Comparison of ENCODE assay signal across 8 cellular contexts in the genomic region with DNA sequence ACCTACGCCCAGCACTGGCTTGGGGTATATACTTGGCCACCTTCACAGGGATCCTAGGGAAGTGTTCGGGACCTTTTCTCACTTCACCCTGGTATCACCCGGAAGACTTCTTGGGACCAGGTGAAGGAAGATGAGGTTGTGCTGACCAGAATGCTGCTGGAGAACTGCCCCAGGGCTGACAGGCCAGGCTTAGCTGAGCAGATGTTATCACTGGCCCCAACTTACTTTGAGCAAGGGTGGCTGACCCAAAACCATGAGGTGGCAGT. TPM values are rescaled to one million over a fixed set of nuclear protein-coding genes. Genes with fewer than 3 reads are reported as not detected.
DNase-seq lines count a peak whose midpoint lies in the region; TF ChIP-seq lines count a peak whose summit lies in the region.

No MANE protein-coding gene starts in this region.

- H3K79me2 ChIP-seq in MM.1S (ENCODE audit: low read length) (peaks cover 18% of the 10 kb centered on the region), trophoblast cell (ENCODE audit: control insufficient read depth, insufficient read depth, low read length, poor library complexity) (peaks cover 12% of the 10 kb centered on the region)

- WGBS in esophagus, 2 donors, result 90 to 92% methylated on average over 3 of the region's 3 CpGs
- WGBS in trophoblast cell (ENCODE audit: extremely low coverage, insufficient coverage, insufficient read length), result no CpG with 5 or more reads among the region's 3 CpGs

- peak overlapping the region in 5 of 10 experiments; percentile 5 to 99 (median 31); a peak in 3 of 20 replicates for H3K4me3 ChIP-seq in BLaER1 treated with 17β-estradiol and CSF1 and Interleukin-3, amounts not matched to agents 10 nM and 100 nM
- no peak overlapping the region for H3K4me3 ChIP-seq in MM.1S (ENCODE audit: low read length)
- H3K4me3 ChIP-seq in esophagus (ENCODE audit: low read depth in 1 of 2, low read length in 2 of 2), result no peak overlapping the region
- H3K4me3 ChIP-seq in trophoblast cell (ENCODE audit: low read depth, low read length), result no peak overlapping the region

- no peak overlapping the region for H3K18ac ChIP-seq in trophoblast cell (ENCODE audit: low read length)

- H3K27me3 ChIP-seq in BLaER1 treated with 17β-estradiol and CSF1 and Interleukin-3, amounts not matched to agents 10 nM and 100 nM, result no peaks in the 10 kb centered on the region
- no peaks in the 10 kb centered on the region; the same call in 1 of the 2 replicates for H3K27me3 ChIP-seq in MM.1S (replicated peaks; ENCODE audit: insufficient read depth, low read length)
- no peaks in the 10 kb centered on the region for H3K27me3 ChIP-seq in esophagus (ENCODE audit: control insufficient read depth in 1 of 2, insufficient read depth in 2 of 2, low read length in 2 of 2)
- no peaks in the 10 kb centered on the region for H3K27me3 ChIP-seq in trophoblast cell (ENCODE audit: insufficient read depth, low read length)

- H3K27ac ChIP-seq in BLaER1 treated with 17β-estradiol and CSF1 and Interleukin-3, amounts not matched to agents 10 nM and 100 nM, result peak overlapping the region; percentile 94 to 100 (median 98); a peak in 21 of 22 replicates
- peak overlapping the region; percentile 15; the same call in 1 of the 2 replicates for H3K27ac ChIP-seq in MM.1S (ENCODE audit: low read length)
- H3K27ac ChIP-seq in esophagus (ENCODE audit: low read depth in 2 of 2, low read length in 1 of 2), result peak overlapping the region; percentile 14 to 66
- H3K27ac ChIP-seq in trophoblast cell (ENCODE audit: low read depth, low read length), result no peak overlapping the region

- no peak overlapping the region for H2BK5ac ChIP-seq in trophoblast cell (ENCODE audit: low read depth, low read length, poor library complexity)

- DNase-seq in MM.1S (no peak), trophoblast cell (peak; percentile 82 to 86), NCI-H1105 treated with DMSO at 0.1 percent for 48 hours (lab: John Stamatoyannopoulos, UW) (no peak), A172 (ENCODE audit: low spot score) (no peak), T-helper 2 cell (no peak), AG08396 (ENCODE audit: low spot score) (no peak)

- H3K4me2 ChIP-seq in BLaER1 treated with 17β-estradiol and CSF1 and Interleukin-3, amounts not matched to agents 10 nM and 100 nM, result peak overlapping the region; percentile 45 to 99 (median 90)
- H3K4me2 ChIP-seq in MM.1S (ENCODE audit: low read depth, low read length), result no peak overlapping the region
- H3K4me2 ChIP-seq in trophoblast cell (ENCODE audit: low read length), result no peak overlapping the region

- no peak overlapping the region for H2AK5ac ChIP-seq in trophoblast cell (ENCODE audit: low read length)

- no peak overlapping the region for H3K23ac ChIP-seq in trophoblast cell (ENCODE audit: low read length)

- no peak overlapping the region for H4K12ac ChIP-seq in trophoblast cell (ENCODE audit: low read depth, low read length)

- peaks cover 11% of the 10 kb centered on the region for H3K79me1 ChIP-seq in trophoblast cell (ENCODE audit: low read length)

- H3K14ac ChIP-seq in trophoblast cell (ENCODE audit: low read length), result no peak overlapping the region

- H3K4ac ChIP-seq in trophoblast cell (ENCODE audit: low read depth, low read length), result no peak overlapping the region

- peak overlapping the region; percentile 85 to 100 (median 97); a peak in 21 of 22 replicates for H3K9ac ChIP-seq in BLaER1 treated with 17β-estradiol and CSF1 and Interleukin-3, amounts not matched to agents 10 nM and 100 nM
- H3K9ac ChIP-seq in MM.1S (ENCODE audit: low read length) (no peak overlapping the region), trophoblast cell (ENCODE audit: low read length) (no peak overlapping the region)

- H4K20me1 ChIP-seq in BLaER1 treated with 17β-estradiol and CSF1 and Interleukin-3, amounts not matched to agents 10 nM and 100 nM, result peaks cover 29 to 73% (median 38%) of the 10 kb centered on the region in 11 experiments
- no peaks in the 10 kb centered on the region for H4K20me1 ChIP-seq in MM.1S (ENCODE audit: insufficient read depth, low read length)

- peaks cover 23 to 77% (median 33%) of the 10 kb centered on the region in 11 experiments for H3K36me3 ChIP-seq in BLaER1 treated with 17β-estradiol and CSF1 and Interleukin-3, amounts not matched to agents 10 nM and 100 nM
- H3K36me3 ChIP-seq in MM.1S (replicated peaks; ENCODE audit: insufficient read depth, low read length) (no peaks in the 10 kb centered on the region; the same call in 1 of the 2 replicates), esophagus (ENCODE audit: control insufficient read depth in 2 of 2, insufficient read depth in 2 of 2, low read length in 1 of 2) (peaks cover 0 to 7% of the 10 kb centered on the region in 2 donors), trophoblast cell (ENCODE audit: control insufficient read depth in 1 of 2, insufficient read depth in 2 of 2, low read length in 2 of 2) (peaks cover 16 to 24% of the 10 kb centered on the region in 2 experiments)

- TF ChIP-seq CTCF in MM.1S (IDR thresholded peaks at IDR 0.05; ENCODE audit: low read length), result no peak

- no peaks in the 10 kb centered on the region for H3F3A ChIP-seq in MM.1S (ENCODE audit: insufficient read depth, low read length)

- H3K4me1 ChIP-seq in BLaER1 treated with 17β-estradiol and CSF1 and Interleukin-3, amounts not matched to agents 10 nM and 100 nM, result peaks cover 44 to 66% (median 47%) of the 10 kb centered on the region in 10 experiments
- H3K4me1 ChIP-seq in MM.1S (ENCODE audit: low read length) (peaks cover 24% of the 10 kb centered on the region), esophagus (ENCODE audit: control insufficient read depth in 2 of 2, insufficient read depth in 2 of 2, low read length in 1 of 2) (peaks cover 4 to 6% of the 10 kb centered on the region in 2 donors), trophoblast cell (ENCODE audit: control insufficient read depth in 1 of 2, insufficient read depth in 2 of 2, low read length in 2 of 2) (peaks cover 1% of the 10 kb centered on the region in 2 experiments)

- H3K9me3 ChIP-seq in BLaER1 treated with 17β-estradiol and CSF1 and Interleukin-3, amounts not matched to agents 10 nM and 100 nM (replicated peaks in 1 of 11), result peaks cover 0 to 13% (median 0%) of the 10 kb centered on the region in 11 experiments; a peak in 3 of 22 replicates
- H3K9me3 ChIP-seq in MM.1S (replicated peaks; ENCODE audit: insufficient read depth, low read length), result no peaks in the 10 kb centered on the region
- H3K9me3 ChIP-seq in esophagus (ENCODE audit: control insufficient read depth in 2 of 2, insufficient read depth in 1 of 2, low read depth in 1 of 2, low read length in 1 of 2), result no peaks in the 10 kb centered on the region
- peaks cover 5% of the 10 kb centered on the region for H3K9me3 ChIP-seq in trophoblast cell (ENCODE audit: insufficient read depth, low read depth, low read length)

- no peak overlapping the region for H2AFZ ChIP-seq in MM.1S (ENCODE audit: low read length)
- H2AFZ ChIP-seq in trophoblast cell (ENCODE audit: insufficient read depth, low read length, poor library complexity), result no peak overlapping the region

- no peaks in the 10 kb centered on the region for H3K9me2 ChIP-seq in MM.1S (replicated peaks; ENCODE audit: insufficient read depth, low read length)

- H4K91ac ChIP-seq in trophoblast cell (ENCODE audit: low read depth, low read length), result no peak overlapping the region

- no peak overlapping the region for H2BK120ac ChIP-seq in trophoblast cell (ENCODE audit: insufficient read depth, low read length, poor library complexity)

- no peak overlapping the region for H2BK12ac ChIP-seq in trophoblast cell (ENCODE audit: low read length)

- no peak overlapping the region for H4K8ac ChIP-seq in trophoblast cell (ENCODE audit: low read depth, low read length)

RNA-seq across cellular contexts. Expression of gene FTH1, which starts 4.5 kb away (rescaled TPM):
- polyA plus RNA-seq in esophagus, result 1,000 to 10,000 TPM; 3,491 to 8,500 TPM
- 4,036 and 4,076 TPM in 2 replicates for polyA plus RNA-seq in trophoblast cell (2013)
- 511 and 651 TPM in 2 replicates for total RNA-seq in A172 (2014; rRNA removed; shearing (Covaris generic))

RNA-seq across cellular contexts. Expression of gene BEST1, which starts 12.8 kb away (rescaled TPM):
- 1 to 10 TPM; 1.2 to 3.8 TPM for polyA plus RNA-seq in esophagus
- polyA plus RNA-seq in trophoblast cell (2013), result 0.93 and 1.1 TPM in 2 replicates
- 0.79 and 1.00 TPM in 2 replicates for total RNA-seq in A172 (2014; rRNA removed; shearing (Covaris generic))

RNA-seq across cellular contexts. Expression of gene RAB3IL1, which starts 45.6 kb away (rescaled TPM):
- polyA plus RNA-seq in esophagus, result 1 to 10 TPM; 1.4 to 2.1 TPM
- polyA plus RNA-seq in trophoblast cell (2013), result 22.0 and 24.2 TPM in 2 replicates
- total RNA-seq in A172 (2014; rRNA removed; shearing (Covaris generic)), result 2.4 and 8.5 TPM in 2 replicates

Comparison
In these comparisons a context has a peak if more than half of its experiments do, and no peak if none do; other contexts are left out.
1. H3K4me2 ChIP-seq: peak in BLaER1 treated with 17β-estradiol and CSF1 and Interleukin-3, amounts not matched to agents 10 nM and 100 nM (11 of 11); none in MM.1S (single experiment) and trophoblast cell (single experiment).
2. H3K9ac ChIP-seq: peak in BLaER1 treated with 17β-estradiol and CSF1 and Interleukin-3, amounts not matched to agents 10 nM and 100 nM (11 of 11); none in MM.1S (single experiment) and trophoblast cell (single experiment).
3. DNase-seq: peak in trophoblast cell (2 of 2); none in MM.1S (single experiment), NCI-H1105 treated with DMSO at 0.1 percent for 48 hours (single experiment), A172 (single experiment), T-helper 2 cell (0 of 5) and AG08396 (single experiment).